ENCODE assay signal across 8 cellular contexts in the genomic region with DNA sequence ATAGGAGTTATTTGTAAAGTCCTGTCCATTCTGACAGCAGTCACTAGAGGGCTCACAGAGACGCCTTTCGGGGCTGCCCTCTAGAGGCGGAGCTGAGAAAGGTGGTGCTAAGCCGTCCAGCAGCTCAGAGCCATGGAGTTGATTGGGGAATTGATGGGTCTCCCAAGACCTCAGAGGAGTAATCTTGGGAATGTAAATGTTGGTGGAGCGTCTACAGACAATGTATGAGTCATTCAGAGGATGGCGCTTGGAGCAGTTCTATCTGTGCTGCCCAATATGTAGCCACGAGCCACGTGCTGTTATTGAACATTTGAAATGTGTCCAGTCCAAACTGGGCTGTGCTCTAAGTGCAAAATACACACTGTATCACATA.
A peak's percentile ranks its signal among the peaks of the same experiment; 100 is the strongest.
DNase-seq lines count a peak whose midpoint lies in the region; ATAC-seq, FAIRE-seq and TF ChIP-seq lines count a peak whose summit lies in the region.

No MANE protein-coding gene starts in this region.

- H3K9me3 Mint-ChIP-seq in activated CD8-positive, alpha-beta T cell treated with anti-CD3 and anti-CD28 coated beads, Interleukin-2, amount 10 ng/mL, durations not matched to agents 7 days and 5 days (ENCODE audit: insufficient read depth) = no peaks in the 10 kb centered on the region

- no peaks in the 10 kb centered on the region for H3K79me2 ChIP-seq in H1 (ENCODE audit: control insufficient read depth in 1 of 2, insufficient read depth in 2 of 2, low read length in 2 of 2)

- FAIRE-seq in H1 (lab: Jason Lieb, UNC) = peak; percentile 95

- H3K36me3 ChIP-seq in H1 (ENCODE audit: control insufficient read depth in 2 of 4, insufficient read depth in 4 of 4, low read length in 3 of 4) (no peaks in the 10 kb centered on the region), mucosa of descending colon (ENCODE audit: low read depth) (no peaks in the 10 kb centered on the region)

- H2BK120ac ChIP-seq in H1 (replicated peaks; ENCODE audit: low read depth, low read length) = no peak overlapping the region

- TF ChIP-seq POLR2A in H1 (IDR thresholded peaks at IDR 0.05; ENCODE audit: control extremely low read depth in 1 of 2, low read depth in 2 of 2, low read length in 2 of 2) = no peak

- H3K4me1 Mint-ChIP-seq in activated CD8-positive, alpha-beta T cell treated with anti-CD3 and anti-CD28 coated beads, Interleukin-2, amount 10 ng/mL, durations not matched to agents 7 days and 5 days (ENCODE audit: low read depth) = peaks cover 5% of the 10 kb centered on the region

- peak; percentile 71 for DNase-seq in CD1c-positive myeloid dendritic cell (ENCODE audit: extremely low spot score)
- peak; percentile 41 for DNase-seq in GM19240 (ENCODE audit: insufficient read length, low spot score)
- peak; percentile 8 for DNase-seq in NCI-H774 (lab: John Stamatoyannopoulos, UW)
- peak; percentile 80 for DNase-seq in activated CD8-positive, alpha-beta T cell treated with anti-CD3 and anti-CD28 coated beads, Interleukin-2, amount 10 ng/mL, durations not matched to agents 7 days and 5 days
- DNase-seq in H1 (ENCODE audit: low read depth in 1 of 2, low spot score in 2 of 2) = peak; percentile 73 to 76
- peak in 2 of 3 donors; percentile 72 to 77 for DNase-seq in mucosa of descending colon
- DNase-seq in stimulated activated CD8-positive, alpha-beta memory T cell treated with anti-CD3 and anti-CD28 coated beads, Interleukin-7, amount 100 ng/mL, for 1 hour (ENCODE audit: low read depth in 2 of 2) = peak; percentile 29 to 54

- 30% methylated on average over 8 of the region's 8 CpGs; no CpG with 5 or more reads in 1 of the 2 experiments for WGBS in H1 (ENCODE audit: extremely low coverage in 1 of 2, insufficient coverage in 1 of 2, insufficient read length in 1 of 2, insufficient replicate concordance in 2 of 2, low coverage in 1 of 2, low lambda C conversion rate in 2 of 2, missing lambda C conversion rate in 1 of 2), 2 experiments

- H3K9me3 ChIP-seq in H1 (ENCODE audit: insufficient read depth in 2 of 2, low read depth in 1 of 2, low read length in 1 of 2) (no peaks in the 10 kb centered on the region), mucosa of descending colon (no peaks in the 10 kb centered on the region)

- H3K4ac ChIP-seq in H1 (replicated peaks; ENCODE audit: insufficient read length, low read depth, low read length) = no peak overlapping the region

- H2BK12ac ChIP-seq in H1 (ENCODE audit: low read depth, low read length) = 0 out of 2 replicates have a peak overlapping the region, but pooled peaks have one; percentile 75

- H3K23ac ChIP-seq in H1 (ENCODE audit: insufficient read length) = no peak overlapping the region

- no peaks in the 10 kb centered on the region for H3K23me2 ChIP-seq in H1 (ENCODE audit: low read depth, low read length)

- CTCF ChIA-PET in activated CD8-positive, alpha-beta T cell treated with anti-CD3 and anti-CD28 coated beads, Interleukin-2, amount 10 ng/mL, durations not matched to agents 7 days and 5 days (lab: Charles Lee) = interaction anchor here (0.7 to 4.7 kb wide), 40 partner anchors 10 to 740 kb away, joined by 3 to 59 read pairs (median 4); no protein-coding TSS in a partner anchor
- CTCF ChIA-PET in H1 (lab: Charles Lee; ENCODE audit: partially characterized antibody) = interaction anchor here (0.6 to 5.9 kb wide), 57 partner anchors 10 to 835 kb away, joined by 3 to 55 read pairs (median 4); no protein-coding TSS in a partner anchor

- no peak overlapping the region for H3K27ac Mint-ChIP-seq in activated CD8-positive, alpha-beta T cell treated with anti-CD3 and anti-CD28 coated beads, Interleukin-2, amount 10 ng/mL, durations not matched to agents 7 days and 5 days

- no peak overlapping the region for H3K4me3 Mint-ChIP-seq in activated CD8-positive, alpha-beta T cell treated with anti-CD3 and anti-CD28 coated beads, Interleukin-2, amount 10 ng/mL, durations not matched to agents 7 days and 5 days

- no peak overlapping the region for H2BK20ac ChIP-seq in H1 (ENCODE audit: low read length)

- TF ChIP-seq EP300 in H1 (IDR thresholded peaks at IDR 0.05; ENCODE audit: borderline replicate concordance in 1 of 2, low read depth in 2 of 2, low read length in 2 of 2) = no peak

- no peaks in the 10 kb centered on the region for H3K36me3 Mint-ChIP-seq in activated CD8-positive, alpha-beta T cell treated with anti-CD3 and anti-CD28 coated beads, Interleukin-2, amount 10 ng/mL, durations not matched to agents 7 days and 5 days (ENCODE audit: low read depth)

- H2BK15ac ChIP-seq in H1 (ENCODE audit: low read length) = no peak overlapping the region

- no peak overlapping the region for H3K4me2 ChIP-seq in H1 (ENCODE audit: insufficient read depth in 1 of 2, low read depth in 2 of 2, low read length in 2 of 2)

- H2AK5ac ChIP-seq in H1 (ENCODE audit: low read depth, low read length) = no peak overlapping the region

- H3K9ac ChIP-seq in H1 (replicated peaks in 1 of 4; ENCODE audit: extremely low read depth in 1 of 4, low read depth in 3 of 4, low read length in 3 of 4) = no peak overlapping the region

- H3K14ac ChIP-seq in H1 (ENCODE audit: insufficient read length) = no peak overlapping the region

- intact Hi-C loops in mucosa of descending colon (cut with DNase I, micrococcal nuclease) = loop anchor here in 1 of 2 donors (5.0 kb wide), 1 partner anchor 176 kb away; no protein-coding TSS in a partner anchor

- H3K27me3 Mint-ChIP-seq in activated CD8-positive, alpha-beta T cell treated with anti-CD3 and anti-CD28 coated beads, Interleukin-2, amount 10 ng/mL, durations not matched to agents 7 days and 5 days (ENCODE audit: low read depth) = peaks cover under 1% of the 10 kb centered on the region

- H2BK5ac ChIP-seq in H1 (ENCODE audit: low read depth, low read length) = no peak overlapping the region

- H3K4me1 ChIP-seq in H1 (replicated peaks in 1 of 4; ENCODE audit: control insufficient read depth in 3 of 4, insufficient read depth in 4 of 4, low read length in 3 of 4) (peaks cover 0 to 5% (median 1%) of the 10 kb centered on the region in 4 experiments; a peak in 2 of 7 replicates), mucosa of descending colon (ENCODE audit: low read depth) (no peaks in the 10 kb centered on the region)

- peak; percentile 83 to 89 for TF ChIP-seq RAD21 in H1 (IDR thresholded peaks at IDR 0.05 in 1 of 2, conservative IDR thresholded peaks at IDR 0.05 in 1 of 2; ENCODE audit: low read depth in 2 of 2, low read length in 2 of 2)

- H3K18ac ChIP-seq in H1 (ENCODE audit: extremely low read depth, low read length) = no peak overlapping the region

- H4K5ac ChIP-seq in H1 (ENCODE audit: insufficient read length, low read depth, low read length) = no peak overlapping the region

- H4K8ac ChIP-seq in H1 (ENCODE audit: extremely low read depth, insufficient read depth, low read length) = no peak overlapping the region

- H4K20me1 ChIP-seq in H1 (replicated peaks in 1 of 2; ENCODE audit: control insufficient read depth in 1 of 2, insufficient read depth in 2 of 2, low read length in 2 of 2) = no peaks in the 10 kb centered on the region

- ATAC-seq in HG03280 (IDR thresholded peaks at IDR 0.05; ENCODE audit: unreplicated experiment) (peak; percentile 99), mucosa of descending colon (peak; percentile 96)
- ATAC-seq in activated CD8-positive, alpha-beta T cell treated with anti-CD3 and anti-CD28 coated beads, Interleukin-2, amount 10 ng/mL, durations not matched to agents 7 days and 5 days = peak; percentile 98

- H3K56ac ChIP-seq in H1 (replicated peaks; ENCODE audit: insufficient read length, low read depth, low read length) = no peak overlapping the region

- TF ChIP-seq CTCF in H1 (IDR thresholded peaks at IDR 0.05; ENCODE audit: control extremely low read depth in 1 of 3, insufficient read depth in 1 of 3, low read depth in 1 of 3, low read length in 3 of 3) = peak; percentile 95 to 100 (median 100)
- TF ChIP-seq CTCF in mucosa of descending colon (IDR thresholded peaks at IDR 0.05) = peak; percentile 83

- H3K4me3 ChIP-seq in H1 (ENCODE audit: extremely low read depth in 1 of 4, insufficient read depth in 2 of 4, low read depth in 3 of 4, low read length in 4 of 4) = no peak overlapping the region
- no peak overlapping the region for H3K4me3 ChIP-seq in mucosa of descending colon

- H4K91ac ChIP-seq in H1 (replicated peaks; ENCODE audit: insufficient read length, low read length) = no peak overlapping the region

- no peaks in the 10 kb centered on the region for H3K27me3 ChIP-seq in H1 (replicated peaks in 1 of 4; ENCODE audit: control insufficient read depth in 3 of 4, extremely low read depth in 1 of 4, insufficient read depth in 3 of 4, low read length in 3 of 4)

- H3K79me1 ChIP-seq in H1 (ENCODE audit: low read depth, low read length) = no peaks in the 10 kb centered on the region

- H3K27ac ChIP-seq in H1 (ENCODE audit: low read depth, low read length) = no peak overlapping the region

- H2AFZ ChIP-seq in H1 (ENCODE audit: low read length) = no peak overlapping the region; the same call in 1 of the 2 replicates

- POLR2A ChIA-PET in activated CD8-positive, alpha-beta T cell treated with anti-CD3 and anti-CD28 coated beads, Interleukin-2, amount 10 ng/mL, durations not matched to agents 7 days and 5 days (lab: Charles Lee) = interaction anchor here (0.7 kb wide), 1 partner anchor 137 kb away, joined by 4 read pairs; no protein-coding TSS in a partner anchor
- POLR2A ChIA-PET in H1 (lab: Charles Lee; ENCODE audit: partially characterized antibody) = interaction anchor here (1.0 kb wide), 1 partner anchor 12 kb away, joined by 3 read pairs; no protein-coding TSS in a partner anchor

TF ChIP-seq in H1, 55 proteins besides CTCF, POLR2A, EP300 and RAD21 (continues in another document):
- TF ChIP-seq HDAC6 (IDR thresholded peaks at IDR 0.05; ENCODE audit: low read depth, low read length) = no peak
- TF ChIP-seq SIRT6 (IDR thresholded peaks at IDR 0.05; ENCODE audit: low read length) = no peak
- peak; percentile 69; the same call in 1 of the 2 replicates for TF ChIP-seq YY1 (IDR thresholded peaks at IDR 0.05; ENCODE audit: low read depth, low read length)
- no peak for TF ChIP-seq CHD1 (IDR thresholded peaks at IDR 0.05; ENCODE audit: low read depth, low read length)
- no peak for TF ChIP-seq SIX5 (IDR thresholded peaks at IDR 0.05; ENCODE audit: low read depth, low read length)
- no peak for TF ChIP-seq CBX5 (IDR thresholded peaks at IDR 0.05; ENCODE audit: low read depth, low read length)
- TF ChIP-seq, protein P1, sequence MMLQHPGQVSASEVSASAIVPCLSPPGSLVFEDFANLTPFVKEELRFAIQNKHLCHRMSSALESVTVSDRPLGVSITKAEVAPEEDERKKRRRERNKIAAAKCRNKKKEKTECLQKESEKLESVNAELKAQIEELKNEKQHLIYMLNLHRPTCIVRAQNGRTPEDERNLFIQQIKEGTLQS (IDR thresholded peaks at IDR 0.05; ENCODE audit: insufficient read depth, low read depth, low read length) = peak; percentile 58; the same call in 1 of the 2 replicates
- peak; percentile 76 for TF ChIP-seq JUND (IDR thresholded peaks at IDR 0.05; ENCODE audit: low read length)

Comparison
In these comparisons a context has a peak if more than half of its experiments do, and no peak if none do; other contexts are left out.
1. DNase-seq: peak in every context shown above with its lines; median percentile 80 in activated CD8-positive, alpha-beta T cell treated with anti-CD3 and anti-CD28 coated beads, Interleukin-2, amount 10 ng/mL, durations not matched to agents 7 days and 5 days; 74 in H1; 74 in mucosa of descending colon; 71 in CD1c-positive myeloid dendritic cell; 42 in stimulated activated CD8-positive, alpha-beta memory T cell treated with anti-CD3 and anti-CD28 coated beads, Interleukin-7, amount 100 ng/mL, for 1 hour; 41 in GM19240; 8 in NCI-H774.